12 cellular contexts compared by ENCODE assay signal in genomic region chr14:68523994-68524725, GRCh38.
DNase-seq lines count a peak whose midpoint lies in the region; ATAC-seq and TF ChIP-seq lines count a peak whose summit lies in the region.
"Had no signal": no experiment of that assay in that cellular context is flagged by ENCODE, and none has a peak within 500 bp of the region (broad histone marks: within the 10 kb centered on the region; RNA-seq: fewer than 3 reads in every experiment).

No MANE protein-coding gene starts in this region.

- no peaks in the 10 kb centered on the region for H3K9me3 Mint-ChIP-seq in CD8-positive, alpha-beta T cell

- intact Hi-C loops in CD8-positive, alpha-beta T cell (cut with DNase I, micrococcal nuclease) = no loop called here

- no peak for ATAC-seq in CD8-positive, alpha-beta T cell
- ATAC-seq: esophagus mucosa had no signal

- H3K27me3 Mint-ChIP-seq in CD8-positive, alpha-beta T cell (ENCODE audit: low read depth) = no peaks in the 10 kb centered on the region

- DNase-seq in GM04504 (ENCODE audit: low read depth) = peak; percentile 60
- no peak for DNase-seq in coronary artery (ENCODE audit: low spot score)
- DNase-seq in left kidney (ENCODE audit: low read depth, low spot score) = peak; percentile 59
- no peak for DNase-seq in CD8-positive, alpha-beta T cell
- no peak for DNase-seq in NCI-H146 treated with DMSO at 0.1 percent for 48 hours (lab: John Stamatoyannopoulos, UW; ENCODE audit: unreplicated experiment)
- no peak for DNase-seq in EL
- no peak for DNase-seq in NCI-H1930 (lab: John Stamatoyannopoulos, UW)
- DNase-seq: midbrain had no signal

- H3K36me3 ChIP-seq in skeletal muscle tissue (ENCODE audit: control insufficient read depth in 3 of 3, insufficient read depth in 3 of 3, low read length in 3 of 3) = no peaks in the 10 kb centered on the region
- H3K36me3 ChIP-seq in CD8-positive, alpha-beta T cell (ENCODE audit: insufficient read depth, low read length) = no peaks in the 10 kb centered on the region
- H3K36me3 ChIP-seq: HAP-1 had no signal

- CTCF ChIA-PET in CD8-positive, alpha-beta T cell (lab: Charles Lee) = interaction anchor here (0.9 to 1.3 kb wide), 3 partner anchors 10 to 265 kb away, joined by 3 to 4 read pairs (median 3); no protein-coding TSS in a partner anchor

- H3K9ac ChIP-seq in skeletal muscle tissue (ENCODE audit: low read depth in 1 of 3, low read length in 3 of 3) = no peak overlapping the region
- H3K9ac ChIP-seq: BLaER1 treated with 17β-estradiol and CSF1 and Interleukin-3, amounts not matched to agents 10 nM and 100 nM had no signal

- H3K4me3 ChIP-seq in coronary artery (no peak overlapping the region), skeletal muscle tissue (ENCODE audit: low read length in 3 of 3) (no peak overlapping the region)
- H3K4me3 ChIP-seq in CD8-positive, alpha-beta T cell (ENCODE audit: low read depth, low read length) = no peak overlapping the region
- H3K4me3 ChIP-seq: BLaER1 treated with 17β-estradiol and CSF1 and Interleukin-3, amounts not matched to agents 10 nM and 100 nM; HAP-1 had no signal

- no peaks in the 10 kb centered on the region for H3K27me3 ChIP-seq in skeletal muscle tissue (ENCODE audit: control insufficient read depth in 3 of 3, insufficient read depth in 3 of 3, low read length in 3 of 3)
- no peaks in the 10 kb centered on the region for H3K27me3 ChIP-seq in CD8-positive, alpha-beta T cell (ENCODE audit: insufficient read depth, low read length)
- H3K27me3 ChIP-seq: BLaER1 treated with 17β-estradiol and CSF1 and Interleukin-3, amounts not matched to agents 10 nM and 100 nM had no signal

- POLR2A ChIA-PET in CD8-positive, alpha-beta T cell (lab: Charles Lee) = no interaction called here

- H3K36me3 Mint-ChIP-seq in CD8-positive, alpha-beta T cell = no peaks in the 10 kb centered on the region

- H3K27ac ChIP-seq in coronary artery = peak overlapping the region; percentile 64 to 79
- peak overlapping the region; percentile 43 for H3K27ac ChIP-seq in skeletal muscle tissue (ENCODE audit: low read depth, low read length)
- no peak overlapping the region for H3K27ac ChIP-seq in CD8-positive, alpha-beta T cell (ENCODE audit: low read depth, low read length)

- no peak overlapping the region for H3K27ac Mint-ChIP-seq in CD8-positive, alpha-beta T cell

- peak; percentile 33 for TF ChIP-seq CTCF in coronary artery (IDR thresholded peaks at IDR 0.05)
- TF ChIP-seq CTCF in CD8-positive, alpha-beta T cell (IDR thresholded peaks at IDR 0.05) = no peak

- H3K4me1 Mint-ChIP-seq in CD8-positive, alpha-beta T cell (ENCODE audit: low read depth) = peaks cover 21% of the 10 kb centered on the region

- peaks cover 28 to 40% (median 37%) of the 10 kb centered on the region in 3 donors for H3K4me1 ChIP-seq in skeletal muscle tissue (ENCODE audit: control insufficient read depth in 3 of 3, insufficient read depth in 3 of 3, low read length in 3 of 3)
- peaks cover 9% of the 10 kb centered on the region for H3K4me1 ChIP-seq in CD8-positive, alpha-beta T cell (ENCODE audit: insufficient read depth, low read length)
- H3K4me1 ChIP-seq: HAP-1 had no signal

- H3K9me3 ChIP-seq in skeletal muscle tissue (ENCODE audit: control insufficient read depth in 3 of 3, low read length in 3 of 3) = no peaks in the 10 kb centered on the region
- no peaks in the 10 kb centered on the region for H3K9me3 ChIP-seq in CD8-positive, alpha-beta T cell (ENCODE audit: low read length)
- H3K9me3 ChIP-seq: HAP-1 had no signal

- H3K4me3 Mint-ChIP-seq in CD8-positive, alpha-beta T cell = no peak overlapping the region

Comparison
In these comparisons a context has a peak if more than half of its experiments do, and no peak if none do; other contexts are left out.
1. DNase-seq: peak in GM04504 (single experiment) and left kidney (single experiment); none in coronary artery (single experiment), CD8-positive, alpha-beta T cell (0 of 7), NCI-H146 treated with DMSO at 0.1 percent for 48 hours (single experiment), EL (single experiment) and NCI-H1930 (0 of 2).